Comparison of ENCODE assay signal across 19 cellular contexts in genomic region chr3:33007776-33008175, GRCh38. TPM values are rescaled to one million over a fixed set of nuclear protein-coding genes. Genes with fewer than 3 reads are reported as not detected.
DNase-seq lines count a peak whose midpoint lies in the region; ATAC-seq and FAIRE-seq lines count a peak whose summit lies in the region.
"Had no signal": no experiment of that assay in that cellular context is flagged by ENCODE, and none has a peak within 500 bp of the region (broad histone marks: within the 10 kb centered on the region; RNA-seq: fewer than 3 reads in every experiment).

No MANE protein-coding gene starts in this region.

- H3K9me3 Mint-ChIP-seq in T-helper 1 cell treated with Interleukin-12 subunit alpha and Interleukin-12 subunit beta and Interleukin-4 antibody, amounts not matched to agents 30 μg/mL and 1 μg/mL, for 36 hours: no peaks in the 10 kb centered on the region
- peaks cover 10% of the 10 kb centered on the region for H3K9me3 Mint-ChIP-seq in activated T-helper 17 cell treated with anti-CD3 and anti-CD28 coated beads, Interleukin-2, amount 50 U/mL, for 72 hours
- peaks cover 2% of the 10 kb centered on the region for H3K9me3 Mint-ChIP-seq in memory B cell

- no peak for FAIRE-seq in RCC 7860 (lab: Jason Lieb, UNC)
- FAIRE-seq: H54 had no signal

- ATAC-seq in activated T-helper 17 cell treated with anti-CD3 and anti-CD28 coated beads, Interleukin-2, amount 50 U/mL, for 72 hours (replicated peaks): peak; percentile 67
- no peak for ATAC-seq in memory B cell (ENCODE audit: low read depth)
- ATAC-seq in GM18867 (IDR thresholded peaks at IDR 0.05; ENCODE audit: unreplicated experiment): no peak
- ATAC-seq in HG02623 (IDR thresholded peaks at IDR 0.05; ENCODE audit: unreplicated experiment): no peak
- ATAC-seq: heart right ventricle, PC-3 had no signal

- peak overlapping the region; percentile 73 for H3K27ac Mint-ChIP-seq in T-helper 1 cell treated with Interleukin-12 subunit alpha and Interleukin-12 subunit beta and Interleukin-4 antibody, amounts not matched to agents 30 μg/mL and 1 μg/mL, for 36 hours
- peak overlapping the region; percentile 94 for H3K27ac Mint-ChIP-seq in activated T-helper 17 cell treated with anti-CD3 and anti-CD28 coated beads, Interleukin-2, amount 50 U/mL, for 72 hours
- peak overlapping the region; percentile 50 for H3K27ac Mint-ChIP-seq in memory B cell

- H3K27me3 Mint-ChIP-seq in T-helper 1 cell treated with Interleukin-12 subunit alpha and Interleukin-12 subunit beta and Interleukin-4 antibody, amounts not matched to agents 30 μg/mL and 1 μg/mL, for 36 hours (ENCODE audit: low read depth): no peaks in the 10 kb centered on the region
- H3K27me3 Mint-ChIP-seq in activated T-helper 17 cell treated with anti-CD3 and anti-CD28 coated beads, Interleukin-2, amount 50 U/mL, for 72 hours: no peaks in the 10 kb centered on the region
- H3K27me3 Mint-ChIP-seq in memory B cell: no peaks in the 10 kb centered on the region

- peaks cover 20% of the 10 kb centered on the region for H3K4me1 Mint-ChIP-seq in T-helper 1 cell treated with Interleukin-12 subunit alpha and Interleukin-12 subunit beta and Interleukin-4 antibody, amounts not matched to agents 30 μg/mL and 1 μg/mL, for 36 hours (ENCODE audit: low read depth)
- peaks cover 35% of the 10 kb centered on the region for H3K4me1 Mint-ChIP-seq in activated T-helper 17 cell treated with anti-CD3 and anti-CD28 coated beads, Interleukin-2, amount 50 U/mL, for 72 hours
- peaks cover 16% of the 10 kb centered on the region for H3K4me1 Mint-ChIP-seq in memory B cell

- H3K4me3 Mint-ChIP-seq in T-helper 1 cell treated with Interleukin-12 subunit alpha and Interleukin-12 subunit beta and Interleukin-4 antibody, amounts not matched to agents 30 μg/mL and 1 μg/mL, for 36 hours: peak overlapping the region; percentile 39
- H3K4me3 Mint-ChIP-seq in activated T-helper 17 cell treated with anti-CD3 and anti-CD28 coated beads, Interleukin-2, amount 50 U/mL, for 72 hours: peak overlapping the region; percentile 78
- no peak overlapping the region for H3K4me3 Mint-ChIP-seq in memory B cell

- DNase-seq in T-helper 1 cell (no peak), CMK (ENCODE audit: low read depth) (peak; percentile 35), memory B cell (ENCODE audit: low spot score in 2 of 2) (no peak), RCC 7860 (ENCODE audit: low spot score) (no peak)
- DNase-seq: brain microvascular endothelial cell; COR-L47; heart right ventricle; midbrain; NCI-H345; PC-3; SIG-M5; stimulated activated CD4-positive, alpha-beta T cell treated with anti-CD3 and anti-CD28 coated beads, Interleukin-4, amount 100 ng/mL, for 1 hour; WERI-Rb-1 had no signal

- H3K36me3 Mint-ChIP-seq in T-helper 1 cell treated with Interleukin-12 subunit alpha and Interleukin-12 subunit beta and Interleukin-4 antibody, amounts not matched to agents 30 μg/mL and 1 μg/mL, for 36 hours (ENCODE audit: low read depth): peaks cover 38% of the 10 kb centered on the region
- peaks cover 83% of the 10 kb centered on the region for H3K36me3 Mint-ChIP-seq in activated T-helper 17 cell treated with anti-CD3 and anti-CD28 coated beads, Interleukin-2, amount 50 U/mL, for 72 hours (ENCODE audit: low read depth)
- H3K36me3 Mint-ChIP-seq in memory B cell: peaks cover 46% of the 10 kb centered on the region

RNA-seq across cellular contexts. Expression of gene CCR4, which starts 56.3 kb away (rescaled TPM):
- 100 to 1,000 TPM; 207 to 271 TPM for total RNA-seq in activated T-helper 17 cell treated with anti-CD3 and anti-CD28 coated beads, Interleukin-2, amount 50 U/mL, for 72 hours
- total RNA-seq: pulmonary artery endothelial cell had no signal
